In genomic region chr22:34243023-34243422, GRCh38 we compare ENCODE assay signal across 18 cellular contexts.
DNase-seq lines count a peak whose midpoint lies in the region; ATAC-seq and TF ChIP-seq lines count a peak whose summit lies in the region.
"Had no signal": no experiment of that assay in that cellular context is flagged by ENCODE, and none has a peak within 500 bp of the region (broad histone marks: within the 10 kb centered on the region; RNA-seq: fewer than 3 reads in every experiment).

No MANE protein-coding gene starts in this region.

- H4K8ac ChIP-seq in mesendoderm (ENCODE audit: low read depth, low read length): no peak overlapping the region

- ATAC-seq in Right ventricle myocardium superior (ENCODE audit: poor library complexity) (peak; percentile 94), GM21447 (IDR thresholded peaks at IDR 0.05; ENCODE audit: unreplicated experiment) (no peak)
- ATAC-seq: A549, K562 had no signal

- no peak overlapping the region for H2BK15ac ChIP-seq in mesendoderm (replicated peaks; ENCODE audit: low read depth)

- H3K23ac ChIP-seq in mesendoderm (ENCODE audit: low read length): no peak overlapping the region

- no peak overlapping the region for H4K5ac ChIP-seq in mesendoderm (ENCODE audit: low read length)

- no peak overlapping the region for H3K4ac ChIP-seq in mesendoderm (ENCODE audit: low read depth, low read length)

- no CpG with 5 or more reads among the region's 2 CpGs for whole genome bisulfite sequencing in mesendoderm (ENCODE audit: extremely low coverage, insufficient coverage, low lambda C conversion rate)

- no peak for TF ChIP-seq CTCF in right atrium auricular region (IDR thresholded peaks at IDR 0.05)

- in situ Hi-C loops in SK-MEL-5 (cut with HindIII; ENCODE audit: low pct_unique_long_range_greater_than_20kb, low sequenced_read_pairs): no loop called here

- no peaks in the 10 kb centered on the region for H3K27me3 ChIP-seq in right atrium auricular region
- H3K27me3 ChIP-seq in mesendoderm (ENCODE audit: insufficient read depth, low read length, poor library complexity): no peaks in the 10 kb centered on the region
- H3K27me3 ChIP-seq: BLaER1 had no signal

- H3K4me3 ChIP-seq in right atrium auricular region (no peak overlapping the region), mesendoderm (ENCODE audit: low read length) (no peak overlapping the region)
- H3K4me3 ChIP-seq: A549, BLaER1, GM23248, K562 had no signal

- H3K18ac ChIP-seq in mesendoderm (ENCODE audit: low read length): no peak overlapping the region

- H3K79me1 ChIP-seq in mesendoderm (ENCODE audit: low read length): no peaks in the 10 kb centered on the region

- DNase-seq in Right ventricle myocardium superior (no peak), right atrium auricular region (ENCODE audit: low spot score) (no peak), SK-MEL-5 (ENCODE audit: low read depth, low spot score) (peak; percentile 44), mesendoderm (peak; percentile 1), NCI-H1436 (lab: John Stamatoyannopoulos, UW) (no peak), NCI-H2227 treated with DMSO at 0.1 percent for 48 hours (lab: John Stamatoyannopoulos, UW) (no peak)
- DNase-seq: CD4-positive, alpha-beta memory T cell; DMS153; DMS79; GF-D8; GM23248; HCEC 1CT; IMR-90 had no signal

- H3K9me3 ChIP-seq in right atrium auricular region: no peaks in the 10 kb centered on the region
- H3K9me3 ChIP-seq: A549, BLaER1 had no signal

- H3K56ac ChIP-seq in mesendoderm (ENCODE audit: low read length): no peak overlapping the region

- H3K36me3 ChIP-seq in right atrium auricular region (no peaks in the 10 kb centered on the region), mesendoderm (ENCODE audit: control insufficient read depth, insufficient read depth, low read length) (no peaks in the 10 kb centered on the region)
- H3K36me3 ChIP-seq: BLaER1 had no signal

- H3K79me2 ChIP-seq in mesendoderm (ENCODE audit: control insufficient read depth, insufficient read depth, low read length): no peaks in the 10 kb centered on the region

- no peak overlapping the region for H3K27ac ChIP-seq in right atrium auricular region
- H3K27ac ChIP-seq in mesendoderm (ENCODE audit: low read depth, low read length): no peak overlapping the region
- H3K27ac ChIP-seq: 22Rv1, A549, BLaER1, GM23248 had no signal

- intact Hi-C loops in Right ventricle myocardium superior (cut with DNase I): no loop called here

- no peak overlapping the region for H3K9ac ChIP-seq in mesendoderm (ENCODE audit: low read length)
- H3K9ac ChIP-seq: BLaER1, GM23248 had no signal

- H3K4me1 ChIP-seq in right atrium auricular region (no peaks in the 10 kb centered on the region), mesendoderm (ENCODE audit: control insufficient read depth, low read depth, low read length) (no peaks in the 10 kb centered on the region)
- H3K4me1 ChIP-seq: A549, BLaER1 had no signal

- no peak overlapping the region for H3K4me2 ChIP-seq in mesendoderm (ENCODE audit: low read length)
- H3K4me2 ChIP-seq: A549, BLaER1 had no signal

- no peak overlapping the region for H2BK120ac ChIP-seq in mesendoderm (ENCODE audit: low read depth, low read length)

- H2BK5ac ChIP-seq in mesendoderm (ENCODE audit: low read length): no peak overlapping the region

- no peak overlapping the region for H2AK5ac ChIP-seq in mesendoderm (ENCODE audit: low read length)

Comparison
In these comparisons a context has a peak if more than half of its experiments do, and no peak if none do; other contexts are left out.
1. DNase-seq: peak in SK-MEL-5 (single experiment) and mesendoderm (single experiment); none in Right ventricle myocardium superior (single experiment), right atrium auricular region (single experiment), NCI-H1436 (single experiment) and NCI-H2227 treated with DMSO at 0.1 percent for 48 hours (single experiment).